In genomic region chr12:132327351-132328171, GRCh38 we compare ENCODE assay signal across 8 cellular contexts. TPM values are rescaled to one million over a fixed set of nuclear protein-coding genes. Genes with fewer than 3 reads are reported as not detected.
DNase-seq lines count a peak whose midpoint lies in the region; FAIRE-seq and TF ChIP-seq lines count a peak whose summit lies in the region.

No MANE protein-coding gene starts in this region.

- peak in 1 of 6 experiments; percentile 12 for TF ChIP-seq CTCF in adrenal gland (IDR thresholded peaks at IDR 0.05)
- TF ChIP-seq CTCF in kidney epithelial cell (IDR thresholded peaks at IDR 0.05; ENCODE audit: insufficient read depth, low read length, poor library complexity, severe bottlenecking): no peak

- intact Hi-C loops in adrenal gland (cut with DNase I): no loop called here

- 2 to 28% (median 10%) methylated on average over 14 to 32 of the region's 32 CpGs for WGBS in adrenal gland, 4 donors

- H3K27ac ChIP-seq in adrenal gland: peak overlapping the region; percentile 25 to 92 (median 71)

- TF ChIP-seq POLR2A in adrenal gland (IDR thresholded peaks at IDR 0.05) (peak in 1 of 2 donors; percentile 25), GM12891 (IDR thresholded peaks at IDR 0.05; ENCODE audit: low read depth, low read length) (no peak)

- H3K36me3 ChIP-seq in adrenal gland (replicated peaks in 1 of 2): no peaks in the 10 kb centered on the region
- no peaks in the 10 kb centered on the region for H3K36me3 ChIP-seq in kidney epithelial cell (ENCODE audit: control insufficient read depth, insufficient read depth, low read length)

- H3K4me3 ChIP-seq in adrenal gland (peak overlapping the region in 1 of 4 donors; percentile 5), kidney epithelial cell (ENCODE audit: low read depth, low read length) (no peak overlapping the region)

- H3K4me1 ChIP-seq in adrenal gland (replicated peaks in 1 of 2): peaks cover 9 to 17% of the 10 kb centered on the region in 2 donors

- no peak for FAIRE-seq in GM12891 (lab: Jason Lieb, UNC)

- H3K27me3 ChIP-seq in adrenal gland: peaks cover 30% of the 10 kb centered on the region
- H3K27me3 ChIP-seq in kidney epithelial cell (ENCODE audit: control insufficient read depth, insufficient read depth, low read length): peaks cover 61% of the 10 kb centered on the region

- DNase-seq in AG20443 (ENCODE audit: low spot score) (peak; percentile 91), M059J (ENCODE audit: low read depth) (peak; percentile 73), adrenal gland (peak; percentile 59 to 90 (median 88)), kidney epithelial cell (ENCODE audit: low read depth) (peak; percentile 55), GM12891 (ENCODE audit: insufficient read length, low spot score) (no peak), NCI-H187 (lab: John Stamatoyannopoulos, UW) (no peak), HuH-7.5 (ENCODE audit: low spot score) (no peak)
- DNase-seq in stimulated activated CD4-positive, alpha-beta T cell treated with anti-CD3 and anti-CD28 coated beads, TNF-alpha, amount 100 ng/mL, for 48 hours (ENCODE audit: low read depth in 3 of 3): peak; percentile 39 to 65 (median 60)

- H3K9me3 ChIP-seq in adrenal gland (replicated peaks in 1 of 3): no peaks in the 10 kb centered on the region

TF ChIP-seq in GM12891, 5 proteins besides CTCF, POLR2A, EP300 and RAD21:
- TF ChIP-seq SPI1 (IDR thresholded peaks at IDR 0.05; ENCODE audit: low read depth, low read length): no peak
- no peak for TF ChIP-seq TAF1 (IDR thresholded peaks at IDR 0.05; ENCODE audit: low read depth, low read length)
- TF ChIP-seq POU2F2 (IDR thresholded peaks at IDR 0.05; ENCODE audit: low read depth, low read length): no peak
- TF ChIP-seq PAX5 (IDR thresholded peaks at IDR 0.05; ENCODE audit: insufficient read depth, low read length, severe bottlenecking): no peak
- TF ChIP-seq POLR2AphosphoS5 (IDR thresholded peaks at IDR 0.05; ENCODE audit: low read depth, low read length): no peak

RNA-seq across cellular contexts. Expression of gene GALNT9, which starts 1.8 kb away (rescaled TPM):
- not detected in 2 replicates for total RNA-seq in M059J (2014; rRNA removed; shearing (Covaris generic))
- total RNA-seq in adrenal gland (1 to 10 TPM in 5 of 8 donors, under 1 TPM in 2, not detected in 1; 0.57 to 7.8 (median 1.8) TPM), kidney epithelial cell (1.5 and 9.4 TPM in 2 replicates)
- 1 to 10 TPM in 1 of 3 donors, under 1 TPM in 2; 0.44 to 2.5 (median 0.72) TPM for polyA plus RNA-seq in adrenal gland
- 0.09 TPM for polyA plus RNA-seq in GM12891 (2012; ENCODE audit: low read depth, missing spikeins)

Comparison
In these comparisons a context has a peak if more than half of its experiments do, and no peak if none do; other contexts are left out.
1. DNase-seq: peak in AG20443 (single experiment), M059J (single experiment), adrenal gland (7 of 7), kidney epithelial cell (single experiment) and stimulated activated CD4-positive, alpha-beta T cell treated with anti-CD3 and anti-CD28 coated beads, TNF-alpha, amount 100 ng/mL, for 48 hours (3 of 3); none in GM12891 (single experiment), NCI-H187 (0 of 2) and HuH-7.5 (single experiment).